6 cellular contexts compared by ENCODE assay signal in genomic region chr21:15319727-15320126, GRCh38.
"Had no signal": no experiment of that assay in that cellular context is flagged by ENCODE, and none has a peak within 500 bp of the region (broad histone marks: within the 10 kb centered on the region; RNA-seq: fewer than 3 reads in every experiment).

No MANE protein-coding gene starts in this region.

- FAIRE-seq: H1, HTR-8/SVneo had no signal

- ATAC-seq: GM23338 had no signal

- DNase-seq: H9, HCEC 1CT, IMR-90 had no signal

- H3K4me3 ChIP-seq: GM23338 had no signal
